ENCODE assay signal across 28 cellular contexts in genomic region chr20:24633026-24633425, GRCh38.
DNase-seq lines count a peak whose midpoint lies in the region; ATAC-seq and TF ChIP-seq lines count a peak whose summit lies in the region.
"Had no signal": no experiment of that assay in that cellular context is flagged by ENCODE, and none has a peak within 500 bp of the region (broad histone marks: within the 10 kb centered on the region; RNA-seq: fewer than 3 reads in every experiment).

No MANE protein-coding gene starts in this region.

- peaks cover 46 to 47% of the 10 kb centered on the region in 2 experiments for H3K4me1 Mint-ChIP-seq in H9

- TF ChIP-seq POLR2A in esophagus squamous epithelium (IDR thresholded peaks at IDR 0.05): no peak

- H2AFZ ChIP-seq in H9 (ENCODE audit: low read length): no peak overlapping the region
- H2AFZ ChIP-seq in GM23248: no peak overlapping the region
- H2AFZ ChIP-seq: PC-9 had no signal

- no peak overlapping the region for H3T11ph ChIP-seq in H9 (ENCODE audit: low read length)

- no CpG with 5 or more reads among the region's 12 CpGs for WGBS in H9 (ENCODE audit: extremely low coverage, insufficient read length, low lambda C conversion rate)
- WGBS in lung, 2 donors: 89 to 90% methylated on average over 12 of the region's 12 CpGs
- 92 to 95% methylated on average over 12 of the region's 12 CpGs for WGBS in GM23248 (ENCODE audit: low coverage in 1 of 2, low lambda C conversion rate in 2 of 2, missing lambda C conversion rate in 2 of 2), 2 experiments
- 32 to 56% methylated on average over 7 to 8 of the region's 12 CpGs for WGBS in esophagus squamous epithelium, 2 donors

- peaks cover 0 to 5% (median 0%) of the 10 kb centered on the region in 3 experiments; a peak in 2 of 7 replicates for H3K36me3 Mint-ChIP-seq in H9 (ENCODE audit: insufficient read depth in 1 of 3, low read depth in 3 of 3)
- H3K36me3 Mint-ChIP-seq: activated naive CD4-positive, alpha-beta T cell treated with anti-CD3 and anti-CD28 coated beads, Interleukin-2, amount 10 ng/mL, durations not matched to agents 7 days and 5 days; CD8-positive, alpha-beta memory T cell; IgD-negative memory B cell had no signal

- H4K20me1 ChIP-seq in H9 (ENCODE audit: control insufficient read depth, insufficient read depth, insufficient read length) (no peaks in the 10 kb centered on the region), GM23248 (ENCODE audit: insufficient read depth) (no peaks in the 10 kb centered on the region)

- H3K4me3 Mint-ChIP-seq in H9: no peak overlapping the region
- H3K4me3 Mint-ChIP-seq: activated CD8-positive, alpha-beta T cell treated with anti-CD3 and anti-CD28 coated beads for 36 hours; activated naive CD4-positive, alpha-beta T cell treated with anti-CD3 and anti-CD28 coated beads, Interleukin-2, amount 10 ng/mL, durations not matched to agents 7 days and 5 days; activated T-cell treated with anti-CD3 and anti-CD28 coated beads, Interleukin-2, amount 50 U/mL, for 24 hours; CD8-positive, alpha-beta memory T cell had no signal

- peak overlapping the region; percentile 64 for H3K14ac ChIP-seq in H9 (ENCODE audit: insufficient read depth, low read length)

- H3K27ac Mint-ChIP-seq in H9: peak overlapping the region in 1 of 3 experiments; percentile 48; a peak in 4 of 7 replicates
- H3K27ac Mint-ChIP-seq: activated CD8-positive, alpha-beta T cell treated with anti-CD3 and anti-CD28 coated beads for 36 hours; activated naive CD4-positive, alpha-beta T cell treated with anti-CD3 and anti-CD28 coated beads, Interleukin-2, amount 10 ng/mL, durations not matched to agents 7 days and 5 days; activated T-cell treated with anti-CD3 and anti-CD28 coated beads, Interleukin-2, amount 50 U/mL, for 24 hours; CD8-positive, alpha-beta memory T cell; IgD-negative memory B cell had no signal

- H3K27me3 Mint-ChIP-seq in H9 (ENCODE audit: low read depth): no peaks in the 10 kb centered on the region
- H3K27me3 Mint-ChIP-seq: activated T-cell treated with anti-CD3 and anti-CD28 coated beads, Interleukin-2, amount 50 U/mL, for 24 hours had no signal

- DNase-seq in COR-L47 (lab: John Stamatoyannopoulos, UW) (peak; percentile 38), H9 (peak; percentile 15), cerebellar cortex (ENCODE audit: low spot score) (peak; percentile 29), lung (ENCODE audit: low spot score) (no peak), SHP77 treated with DMSO at 0.1 percent for 48 hours (lab: John Stamatoyannopoulos, UW) (no peak), HUDEP-2 (lab: John Stamatoyannopoulos, UW; ENCODE audit: unreplicated experiment in 76 of 76) (no peak), GM23248 (no peak), esophagus squamous epithelium (lab: John Stamatoyannopoulos, UW) (no peak)
- DNase-seq: activated CD4-positive, CD25-positive, alpha-beta regulatory T cell; activated CD8-positive, alpha-beta T cell treated with anti-CD3 and anti-CD28 coated beads for 36 hours; activated naive CD4-positive, alpha-beta T cell treated with anti-CD3 and anti-CD28 coated beads, Interleukin-2, amount 10 ng/mL, durations not matched to agents 7 days and 5 days; activated T-cell treated with anti-CD3 and anti-CD28 coated beads, Interleukin-2, amount 50 U/mL, for 24 hours; CD8-positive, alpha-beta memory T cell; cerebellar nuclear complex; DMS79 treated with DMSO at 0.1 percent for 48 hours; MM.1S; mucosa of descending colon; NCI-H1436 treated with DMSO at 0.1 percent for 48 hours; PC-9; small intestine; stimulated activated CD4-positive, alpha-beta T cell treated with anti-CD3 and anti-CD28 coated beads, Interleukin-4, amount 100 ng/mL, for 24 hours; stomach; T1000; trophoblast cell had no signal

- no peaks in the 10 kb centered on the region for H3K9me2 ChIP-seq in GM23248 (ENCODE audit: insufficient read depth)

- intact Hi-C loops in esophagus squamous epithelium (cut with DNase I): no loop called here

- no peaks in the 10 kb centered on the region; a peak in 2 of 5 replicates for H3K9me3 Mint-ChIP-seq in H9
- H3K9me3 Mint-ChIP-seq: activated CD8-positive, alpha-beta T cell treated with anti-CD3 and anti-CD28 coated beads for 36 hours; activated naive CD4-positive, alpha-beta T cell treated with anti-CD3 and anti-CD28 coated beads, Interleukin-2, amount 10 ng/mL, durations not matched to agents 7 days and 5 days; activated T-cell treated with anti-CD3 and anti-CD28 coated beads, Interleukin-2, amount 50 U/mL, for 24 hours; CD8-positive, alpha-beta memory T cell; IgD-negative memory B cell had no signal

- in situ Hi-C loops in GM23248 (cut with MboI): no loop called here

- no peak overlapping the region for H2BK120ac ChIP-seq in H9 (ENCODE audit: low read depth, low read length, poor library complexity, severe bottlenecking)

- peaks cover 9% of the 10 kb centered on the region for H3F3A ChIP-seq in GM23248 (ENCODE audit: insufficient read depth)

- H3K9ac ChIP-seq in H9 (ENCODE audit: extremely low read depth, insufficient read length, low read length): no peak overlapping the region
- no peak overlapping the region for H3K9ac ChIP-seq in GM23248

- no peak overlapping the region for H2AK5ac ChIP-seq in H9 (ENCODE audit: insufficient read length, low read length)

- H4K8ac ChIP-seq in H9 (replicated peaks; ENCODE audit: insufficient read length, low read depth, low read length): no peak overlapping the region

- TF ChIP-seq CTCF in H9 (conservative IDR thresholded peaks at IDR 0.05) (no peak), lung (IDR thresholded peaks at IDR 0.05; ENCODE audit: control extremely low read depth, extremely low read depth) (no peak), esophagus squamous epithelium (IDR thresholded peaks at IDR 0.05) (no peak)

- H3K79me1 ChIP-seq in H9 (ENCODE audit: insufficient read depth, low read depth, low read length, poor library complexity, severe bottlenecking): no peaks in the 10 kb centered on the region

- H3K4me3 ChIP-seq in lung (no peak overlapping the region), GM23248 (no peak overlapping the region), esophagus squamous epithelium (no peak overlapping the region)
- H3K4me3 ChIP-seq: esophagus muscularis mucosa, mucosa of descending colon, PC-9, prostate gland, stomach had no signal

- no peak overlapping the region for H2BK15ac ChIP-seq in H9 (ENCODE audit: low read depth, low read length)

- no peak overlapping the region for H3K4ac ChIP-seq in H9 (ENCODE audit: low read depth, low read length)

- no peak overlapping the region for H3K23ac ChIP-seq in H9 (ENCODE audit: insufficient read length, low read depth, low read length)

- H3K4me1 ChIP-seq in H9 (ENCODE audit: insufficient read depth, low read length) (peaks cover 13% of the 10 kb centered on the region; the same call in 1 of the 2 replicates), lung (ENCODE audit: control insufficient read depth in 2 of 2, insufficient read depth in 2 of 2, low read length in 2 of 2) (peaks cover 3 to 10% of the 10 kb centered on the region in 2 donors), GM23248 (ENCODE audit: insufficient read depth) (peaks cover 6% of the 10 kb centered on the region), esophagus squamous epithelium (peaks cover 0 to 5% (median 0%) of the 10 kb centered on the region in 3 donors)
- H3K4me1 ChIP-seq: prostate gland had no signal

- H2BK20ac ChIP-seq in H9 (ENCODE audit: low read depth, low read length, poor library complexity, severe bottlenecking): no peak overlapping the region

- H3K36me3 ChIP-seq in lung (ENCODE audit: control insufficient read depth in 2 of 2, insufficient read depth in 2 of 2, low read length in 2 of 2) (no peaks in the 10 kb centered on the region), GM23248 (ENCODE audit: low read depth) (no peaks in the 10 kb centered on the region), esophagus squamous epithelium (no peaks in the 10 kb centered on the region)
- H3K36me3 ChIP-seq: esophagus muscularis mucosa, prostate gland, stomach had no signal

- H4K5ac ChIP-seq in H9 (ENCODE audit: insufficient read length, low read depth, low read length): no peak overlapping the region

- no peak overlapping the region for H3K56ac ChIP-seq in H9 (ENCODE audit: insufficient read length, low read depth, low read length)

- H3K27me3 ChIP-seq in H9 (ENCODE audit: insufficient read depth, low read length) (no peaks in the 10 kb centered on the region), lung (ENCODE audit: control insufficient read depth, insufficient read depth) (no peaks in the 10 kb centered on the region), GM23248 (replicated peaks; ENCODE audit: insufficient read depth) (no peaks in the 10 kb centered on the region), esophagus squamous epithelium (no peaks in the 10 kb centered on the region)
- H3K27me3 ChIP-seq: esophagus muscularis mucosa, stomach had no signal

- no peak overlapping the region for H3K27ac ChIP-seq in H9 (ENCODE audit: insufficient read length, low read depth, low read length)
- no peak overlapping the region for H3K27ac ChIP-seq in lung (ENCODE audit: low read depth in 1 of 2, low read length in 1 of 2)
- no peak overlapping the region for H3K27ac ChIP-seq in GM23248
- no peak overlapping the region for H3K27ac ChIP-seq in esophagus squamous epithelium
- H3K27ac ChIP-seq: esophagus muscularis mucosa, prostate gland, stomach had no signal

- ATAC-seq in lung (ENCODE audit: insufficient read depth, low FRiP score): peak; percentile 34
- ATAC-seq: activated CD8-positive, alpha-beta T cell treated with anti-CD3 and anti-CD28 coated beads for 36 hours; mucosa of descending colon; SK-N-SH treated with all-trans-retinoic acid at 6 μM for 48 hours had no signal

- H2BK5ac ChIP-seq in H9 (ENCODE audit: insufficient read length, low read length): no peak overlapping the region

- H3K23me2 ChIP-seq in H9 (ENCODE audit: insufficient read length, low read depth, low read length, poor library complexity, severe bottlenecking): no peaks in the 10 kb centered on the region

- H3K4me2 ChIP-seq in H9 (ENCODE audit: insufficient read depth, insufficient read length, low read length) (no peak overlapping the region), GM23248 (ENCODE audit: unreplicated experiment) (no peak overlapping the region)
- H3K4me2 ChIP-seq: PC-9 had no signal

- no peaks in the 10 kb centered on the region for H3K79me2 ChIP-seq in H9 (ENCODE audit: insufficient read depth, low read length)
- H3K79me2 ChIP-seq in GM23248 (ENCODE audit: insufficient read depth): no peaks in the 10 kb centered on the region

- no peak overlapping the region for H4K91ac ChIP-seq in H9 (ENCODE audit: insufficient read length, low read depth, low read length)

- H3K9me3 ChIP-seq in H9 (ENCODE audit: control insufficient read depth, low read depth, low read length): no peaks in the 10 kb centered on the region
- no peaks in the 10 kb centered on the region for H3K9me3 ChIP-seq in lung (ENCODE audit: control insufficient read depth in 2 of 2, insufficient read depth in 1 of 2, low read length in 1 of 2)
- no peaks in the 10 kb centered on the region for H3K9me3 ChIP-seq in GM23248 (ENCODE audit: low read depth)
- H3K9me3 ChIP-seq in esophagus squamous epithelium: no peaks in the 10 kb centered on the region
- H3K9me3 ChIP-seq: esophagus muscularis mucosa, mucosa of descending colon, prostate gland, stomach had no signal

- H3K18ac ChIP-seq in H9 (ENCODE audit: insufficient read length, low read depth, low read length): no peak overlapping the region

- H2BK12ac ChIP-seq in H9 (ENCODE audit: insufficient read length, low read depth, low read length): peak overlapping the region; percentile 1

Comparison
In these comparisons a context has a peak if more than half of its experiments do, and no peak if none do; other contexts are left out.
1. DNase-seq: peak in COR-L47 (single experiment), H9 (single experiment) and cerebellar cortex (single experiment); none in lung (single experiment), SHP77 treated with DMSO at 0.1 percent for 48 hours (single experiment), HUDEP-2 (0 of 76), GM23248 (single experiment) and esophagus squamous epithelium (single experiment).